9 cellular contexts compared by ENCODE assay signal in the genomic region with DNA sequence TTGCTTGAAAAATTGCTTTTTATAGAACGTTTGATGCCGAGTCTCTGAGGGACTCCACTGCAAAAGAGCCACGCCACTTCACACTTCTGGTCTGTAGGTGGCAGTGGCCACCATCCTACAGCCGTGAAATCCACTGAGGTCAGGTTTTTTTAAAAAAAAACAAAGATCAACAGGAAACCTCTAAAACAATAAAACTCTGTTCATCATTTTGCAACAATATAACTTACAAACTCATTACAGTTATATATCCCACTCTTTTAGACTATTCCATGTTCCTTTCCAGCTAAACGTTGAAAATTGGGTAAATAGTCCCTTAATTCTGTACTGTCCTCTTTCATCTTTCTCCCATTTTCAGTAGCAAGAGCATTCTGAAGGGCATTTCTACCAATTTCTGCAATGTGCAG.
A peak's percentile ranks its signal among the peaks of the same experiment; 100 is the strongest.
DNase-seq lines count a peak whose midpoint lies in the region; ATAC-seq and TF ChIP-seq lines count a peak whose summit lies in the region.
"Had no signal": no experiment of that assay in that cellular context is flagged by ENCODE, and none has a peak within 500 bp of the region (broad histone marks: within the 10 kb centered on the region; RNA-seq: fewer than 3 reads in every experiment).

No MANE protein-coding gene starts in this region.

- no peak overlapping the region for H3K27ac Mint-ChIP-seq in chondrocyte (ENCODE audit: unreplicated experiment)

- no peaks in the 10 kb centered on the region; the same call in 1 of the 2 replicates for H3K27me3 ChIP-seq in OCI-LY1 (ENCODE audit: insufficient read depth, low read length)
- H3K27me3 ChIP-seq: BLaER1 had no signal

- H3K9ac ChIP-seq in OCI-LY1 (ENCODE audit: low read length), result no peak overlapping the region
- H3K9ac ChIP-seq: BLaER1 had no signal

- no peaks in the 10 kb centered on the region for H3K79me2 ChIP-seq in OCI-LY1 (ENCODE audit: insufficient read depth, low read length)

- no peaks in the 10 kb centered on the region for H3K4me1 ChIP-seq in OCI-LY1 (ENCODE audit: insufficient read depth, low read length, severe bottlenecking)
- H3K4me1 ChIP-seq: BLaER1 had no signal

- ATAC-seq in GM21390 (IDR thresholded peaks at IDR 0.05; ENCODE audit: unreplicated experiment) (peak; percentile 83), GM19324 (IDR thresholded peaks at IDR 0.05; ENCODE audit: low FRiP score, unreplicated experiment) (no peak)

- no peak overlapping the region for H2AFZ ChIP-seq in OCI-LY1 (ENCODE audit: low read length)

- no peaks in the 10 kb centered on the region for H3K9me2 ChIP-seq in OCI-LY1 (ENCODE audit: low read depth, low read length)

- H4K20me1 ChIP-seq in OCI-LY1 (ENCODE audit: insufficient read depth, low read length), result no peaks in the 10 kb centered on the region
- H4K20me1 ChIP-seq: BLaER1 had no signal

- H3K36me3 ChIP-seq in OCI-LY1 (ENCODE audit: insufficient read depth, low read length), result no peaks in the 10 kb centered on the region
- H3K36me3 ChIP-seq: BLaER1 had no signal

- no peaks in the 10 kb centered on the region for H3K27me3 Mint-ChIP-seq in chondrocyte (ENCODE audit: low read depth)

- DNase-seq in DMS153 (lab: John Stamatoyannopoulos, UW) (peak; percentile 0), DMS153 treated with DMSO at 0.1 percent for 48 hours (lab: John Stamatoyannopoulos, UW; ENCODE audit: unreplicated experiment) (no peak), HT1080 (ENCODE audit: low read depth) (peak; percentile 61), chondrocyte (ENCODE audit: low spot score) (no peak), medulla oblongata (ENCODE audit: extremely low spot score) (peak; percentile 77)

- TF ChIP-seq CTCF in OCI-LY1 (IDR thresholded peaks at IDR 0.05; ENCODE audit: low read length) (peak; percentile 80), chondrocyte (IDR thresholded peaks at IDR 0.05) (peak; percentile 100)

- H3K4me3 ChIP-seq in OCI-LY1 (ENCODE audit: low read depth, low read length, poor library complexity, severe bottlenecking), result no peak overlapping the region
- H3K4me3 ChIP-seq: BLaER1 had no signal

- no peak overlapping the region for H3K27ac ChIP-seq in OCI-LY1 (ENCODE audit: low read depth, low read length, poor library complexity, severe bottlenecking)
- H3K27ac ChIP-seq: BLaER1 had no signal

- no peak overlapping the region for H3K4me2 ChIP-seq in OCI-LY1 (ENCODE audit: low read length)
- H3K4me2 ChIP-seq: BLaER1 had no signal

- no peaks in the 10 kb centered on the region for H3K36me3 Mint-ChIP-seq in chondrocyte (ENCODE audit: low read depth)

- H3F3A ChIP-seq in OCI-LY1 (ENCODE audit: insufficient read depth, low read length), result no peaks in the 10 kb centered on the region

- H3K4me3 Mint-ChIP-seq in chondrocyte (ENCODE audit: unreplicated experiment), result no peak overlapping the region

- peaks cover 16% of the 10 kb centered on the region for H3K4me1 Mint-ChIP-seq in chondrocyte (ENCODE audit: low read depth)

- no peaks in the 10 kb centered on the region for H3K9me3 Mint-ChIP-seq in chondrocyte (ENCODE audit: low read depth)

- no peaks in the 10 kb centered on the region for H3K9me3 ChIP-seq in OCI-LY1 (ENCODE audit: low read length)
- H3K9me3 ChIP-seq: BLaER1 had no signal

Comparison
In these comparisons a context has a peak if more than half of its experiments do, and no peak if none do; other contexts are left out.
1. DNase-seq: peak in DMS153 (single experiment), HT1080 (single experiment) and medulla oblongata (single experiment); none in DMS153 treated with DMSO at 0.1 percent for 48 hours (single experiment) and chondrocyte (single experiment).